In genomic region chr7:118753464-118753863, GRCh38 we compare ENCODE assay signal across 19 cellular contexts.
"Had no signal": no experiment of that assay in that cellular context is flagged by ENCODE, and none has a peak within 500 bp of the region (broad histone marks: within the 10 kb centered on the region; RNA-seq: fewer than 3 reads in every experiment).

No MANE protein-coding gene starts in this region.

- H3K27ac Mint-ChIP-seq: immature natural killer cell; memory B cell; natural killer cell treated with Interleukin-12 subunit alpha and Interleukin-12 subunit beta and Interleukin-15 and Interleukin-18, amount 100 ng/mL, for 72 hours; neural progenitor cell; type B pancreatic cell had no signal

- H3K4me3 ChIP-seq: esophagus squamous epithelium, left lung, lower lobe of right lung, neural progenitor cell, ovary, right atrium auricular region, suprapubic skin, thyroid gland had no signal

- H3K9ac ChIP-seq: neural progenitor cell had no signal

- H3K27ac ChIP-seq: left lung, lower lobe of right lung, neural progenitor cell, ovary, right atrium auricular region, thyroid gland had no signal

- H3K9me3 ChIP-seq: esophagus squamous epithelium, left lung, lower lobe of right lung, ovary, right atrium auricular region, suprapubic skin, thyroid gland had no signal

- H2AFZ ChIP-seq: neural progenitor cell had no signal

- H3K4me2 ChIP-seq: neural progenitor cell had no signal

- H3K27me3 ChIP-seq: esophagus squamous epithelium, left lung, neural progenitor cell, ovary, right atrium auricular region, suprapubic skin, thyroid gland had no signal

- H3K4me3 Mint-ChIP-seq: immature natural killer cell; memory B cell; natural killer cell treated with Interleukin-12 subunit alpha and Interleukin-12 subunit beta and Interleukin-15 and Interleukin-18, amount 100 ng/mL, for 72 hours; neural progenitor cell; type B pancreatic cell had no signal

- H3K27me3 Mint-ChIP-seq: memory B cell; natural killer cell treated with Interleukin-12 subunit alpha and Interleukin-12 subunit beta and Interleukin-15 and Interleukin-18, amount 100 ng/mL, for 72 hours; type B pancreatic cell had no signal

- H3K4me1 ChIP-seq: left lung, lower lobe of right lung, neural progenitor cell, right atrium auricular region, thyroid gland had no signal

- H3K36me3 ChIP-seq: esophagus squamous epithelium, left lung, lower lobe of right lung, neural progenitor cell, ovary, right atrium auricular region, suprapubic skin, thyroid gland had no signal

- H3K9me3 Mint-ChIP-seq: memory B cell, neural progenitor cell, type B pancreatic cell had no signal

- DNase-seq: dermis blood vessel endothelial cell; esophagus squamous epithelium; foreskin fibroblast; immature natural killer cell; left lung; lower lobe of right lung; midbrain; nucleus accumbens; ovary; small intestine; stimulated activated CD4-positive, alpha-beta T cell treated with anti-CD3 and anti-CD28 coated beads, Interleukin-2, amount 100 ng/mL, for 48 hours; stimulated activated naive CD4-positive, alpha-beta T cell treated with Interleukin-2 at 50 U/mL for 16 hours; thyroid gland had no signal

- H3K4me1 Mint-ChIP-seq: immature natural killer cell, memory B cell, neural progenitor cell had no signal

- H3K36me3 Mint-ChIP-seq: immature natural killer cell; memory B cell; natural killer cell treated with Interleukin-12 subunit alpha and Interleukin-12 subunit beta and Interleukin-15 and Interleukin-18, amount 100 ng/mL, for 72 hours; neural progenitor cell; type B pancreatic cell had no signal
